8 cellular contexts compared by ENCODE assay signal in the genomic region with DNA sequence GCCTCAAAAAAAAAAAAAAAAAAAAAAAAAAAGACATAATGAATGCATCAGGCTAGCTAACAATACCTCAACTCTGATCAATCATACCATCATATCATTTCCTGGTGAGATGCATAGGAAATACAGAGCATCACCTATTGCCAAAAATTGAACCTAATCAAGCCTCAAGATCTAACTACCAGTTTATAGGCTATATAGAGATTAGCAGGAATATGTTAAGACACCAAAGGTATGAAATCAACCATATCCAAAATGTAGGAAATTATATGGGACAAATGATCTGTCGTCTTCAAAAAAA. TPM values are rescaled to one million over a fixed set of nuclear protein-coding genes. Genes with fewer than 3 reads are reported as not detected.
DNase-seq lines count a peak whose midpoint lies in the region; ATAC-seq and TF ChIP-seq lines count a peak whose summit lies in the region.

No MANE protein-coding gene starts in this region.

- no peaks in the 10 kb centered on the region for H3K27me3 ChIP-seq in muscle layer of colon (ENCODE audit: control insufficient read depth in 1 of 2, insufficient read depth in 2 of 2, low read length in 2 of 2)

- H3K4me3 Mint-ChIP-seq in MCF 10A (ENCODE audit: unreplicated experiment), result peak overlapping the region; percentile 83

- peaks cover 8% of the 10 kb centered on the region for H3K4me1 ChIP-seq in muscle layer of colon (ENCODE audit: insufficient read depth, low read length)

- no peak for DNase-seq in AG10803 (ENCODE audit: low read depth)
- DNase-seq in MCF 10A (ENCODE audit: unreplicated experiment), result no peak
- no peak for DNase-seq in DMS153 (lab: John Stamatoyannopoulos, UW)
- no peak for DNase-seq in activated CD4-positive, alpha-beta T cell treated with anti-CD3 and anti-CD28 coated beads for 1 hour
- no peak for DNase-seq in GF-D8 (lab: John Stamatoyannopoulos, UW)
- no peak for DNase-seq in activated effector memory CD4-positive, alpha-beta T cell treated with Interleukin-2 at 50 U/mL for 16 hours

- TF ChIP-seq CTCF in AG10803 (conservative IDR thresholded peaks at IDR 0.05; ENCODE audit: low read length) (no peak), MCF 10A (IDR thresholded peaks at IDR 0.05; ENCODE audit: unreplicated experiment) (no peak)

- H3K27ac Mint-ChIP-seq in MCF 10A (ENCODE audit: low read depth, unreplicated experiment), result peak overlapping the region; percentile 83

- TSS peak; percentile 70 for BruUV-seq in MCF 10A (replicated peaks; lab: Mats Ljungman, UMichigan)

- peaks cover 18% of the 10 kb centered on the region for H3K4me1 Mint-ChIP-seq in MCF 10A (ENCODE audit: insufficient read depth, unreplicated experiment)

- peak overlapping the region; percentile 80 for H3K27ac ChIP-seq in muscle layer of colon (ENCODE audit: low read depth, low read length)

- intact Hi-C loops in MCF 10A (cut with micrococcal nuclease), result no loop called here

- no peaks in the 10 kb centered on the region for H3K9me3 ChIP-seq in muscle layer of colon (ENCODE audit: low read length)

- H3K9ac ChIP-seq in muscle layer of colon (ENCODE audit: low read length), result peak overlapping the region; percentile 58

- POLR2A ChIA-PET in MCF 10A (lab: Yijun Ruan, JAX), result interaction anchor here (0.5 to 3.2 kb wide), 15 partner anchors 8 to 342 kb away, joined by 3 to 27 read pairs (median 4); partner anchors contain the start of genes BLM, HDDC3, PRC1 and RCCD1

- no peaks in the 10 kb centered on the region for H3K27me3 Mint-ChIP-seq in MCF 10A (ENCODE audit: insufficient read depth, unreplicated experiment)

- H3K36me3 Mint-ChIP-seq in MCF 10A (ENCODE audit: insufficient read depth, unreplicated experiment), result peaks cover 7% of the 10 kb centered on the region

- H3K36me3 ChIP-seq in muscle layer of colon (ENCODE audit: insufficient read depth, low read length), result peaks cover 3% of the 10 kb centered on the region

- no peaks in the 10 kb centered on the region for H3K9me3 Mint-ChIP-seq in MCF 10A (ENCODE audit: unreplicated experiment)

- H3K4me3 ChIP-seq in AG10803 (ENCODE audit: low read length) (peak overlapping the region; percentile 99), muscle layer of colon (ENCODE audit: low read depth in 1 of 2, low read length in 2 of 2) (peak overlapping the region; percentile 95 to 97)

- ATAC-seq in HG02884 (IDR thresholded peaks at IDR 0.05; ENCODE audit: unreplicated experiment), result peak; percentile 19

- CTCF ChIA-PET in MCF 10A (lab: Yijun Ruan, JAX), result interaction anchor here (0.8 to 3.6 kb wide), 4 partner anchors 10 to 88 kb away, joined by 3 to 21 read pairs (median 10); partner anchors contain the start of genes RCCD1 and UNC45A

RNA-seq across cellular contexts. Expression of gene VPS33B, which starts 0.4 kb away (rescaled TPM):
- total RNA-seq in MCF 10A (2022), result 11.7 and 12.6 TPM in 2 replicates

RNA-seq across cellular contexts. Expression of gene PRC1, which starts 28.4 kb away (rescaled TPM):
- total RNA-seq in MCF 10A (2022), result 83.1 and 125 TPM in 2 replicates
